9 cellular contexts compared by ENCODE assay signal in the genomic region with DNA sequence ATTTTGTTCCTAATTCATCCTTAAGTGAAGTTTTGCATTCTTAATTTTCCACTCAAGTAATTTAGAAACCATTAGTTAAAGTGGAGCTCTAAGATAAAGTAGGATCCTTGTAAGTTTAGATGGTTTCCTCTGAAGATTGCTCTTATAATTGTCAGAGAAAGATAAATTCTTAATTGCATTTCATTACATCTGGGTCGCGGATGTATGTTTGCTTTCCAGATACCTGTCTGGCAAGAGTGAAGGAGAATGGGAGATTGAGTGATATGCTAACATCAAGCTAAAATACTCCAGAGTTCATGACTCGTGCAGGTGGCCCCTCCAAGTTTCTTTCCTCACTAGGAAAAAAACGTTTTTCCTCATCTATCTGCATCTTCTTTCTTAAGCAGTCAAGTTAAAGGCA.
"Had no signal": no experiment of that assay in that cellular context is flagged by ENCODE, and none has a peak within 500 bp of the region (broad histone marks: within the 10 kb centered on the region; RNA-seq: fewer than 3 reads in every experiment).

No MANE protein-coding gene starts in this region.

- ATAC-seq: HepG2, K562 had no signal

- H3K4me2 ChIP-seq: KMS-11 had no signal

- DNase-seq: IMR-90, KBM-7, KG1 had no signal

- H3K4me3 Mint-ChIP-seq: IgD-negative memory B cell had no signal

- H3K4me3 ChIP-seq: K562 had no signal

- H3K27me3 Mint-ChIP-seq: IgD-negative memory B cell had no signal

- H3K4me1 Mint-ChIP-seq: IgD-negative memory B cell had no signal

- H3K27ac ChIP-seq: HL-60, KMS-11 had no signal

- H3K36me3 Mint-ChIP-seq: IgD-negative memory B cell had no signal

- FAIRE-seq: HepG2, HTR-8/SVneo, K562 had no signal

- H3K9ac ChIP-seq: KMS-11 had no signal
